In the genomic region with DNA sequence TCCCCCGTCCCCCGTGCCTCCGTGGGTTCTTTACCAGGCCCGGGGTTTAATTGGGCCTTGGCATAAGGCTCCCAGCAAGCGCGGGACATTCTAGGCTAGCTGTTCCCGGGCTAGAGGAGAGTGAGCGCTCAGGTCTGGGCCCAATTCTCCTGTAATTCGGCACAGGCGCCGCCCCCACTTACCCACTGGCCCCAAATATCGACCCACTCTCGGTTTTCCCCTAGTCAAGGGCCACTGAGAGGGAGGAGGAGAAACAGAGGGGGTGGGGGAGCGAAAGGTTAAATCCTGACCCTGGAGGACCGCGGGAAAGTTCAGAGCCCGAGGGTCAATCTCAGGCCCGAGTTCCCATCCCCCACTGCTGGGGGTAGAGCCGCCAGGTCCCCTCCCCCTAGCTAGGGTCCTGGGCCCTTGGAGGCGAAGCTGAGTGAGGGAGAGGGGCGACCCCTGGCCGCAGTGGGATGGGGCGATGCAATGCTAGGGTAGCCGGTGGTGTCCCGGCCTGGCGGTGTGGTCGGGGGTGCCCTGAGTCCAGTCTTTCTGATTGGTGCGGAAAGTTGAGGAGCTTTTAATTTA, we compare ENCODE assay signal across 27 cellular contexts. TPM values are rescaled to one million over a fixed set of nuclear protein-coding genes. Genes with fewer than 3 reads are reported as not detected.
DNase-seq lines count a peak whose midpoint lies in the region; ATAC-seq and TF ChIP-seq lines count a peak whose summit lies in the region.
"Had no signal": no experiment of that assay in that cellular context is flagged by ENCODE, and none has a peak within 500 bp of the region (broad histone marks: within the 10 kb centered on the region; RNA-seq: fewer than 3 reads in every experiment).

No MANE protein-coding gene starts in this region.

- intact Hi-C loops in prostate gland (cut with DNase I): no loop called here

- H3K27ac ChIP-seq in DND-41 (ENCODE audit: low read length) (no peak overlapping the region), prostate gland (no peak overlapping the region)
- H3K27ac ChIP-seq: gastroesophageal sphincter had no signal

- peaks cover 22% of the 10 kb centered on the region for H3K27me3 Mint-ChIP-seq in neural crest cell (ENCODE audit: low read depth)

- DNase-seq in DND-41 (no peak), HuH-7.5 (ENCODE audit: low spot score) (peak; percentile 77), neural crest cell (ENCODE audit: low read depth, low spot score) (no peak), prostate gland (ENCODE audit: low spot score) (no peak)
- DNase-seq: activated CD4-positive, CD25-positive, alpha-beta regulatory T cell; activated naive CD4-positive, alpha-beta T cell treated with anti-CD3 and anti-CD28 coated beads, Interleukin-2, amount 50 U/mL, for 16 hours; activated T-cell treated with anti-CD3 and anti-CD28 coated beads, Interleukin-2, amount 50 U/mL, for 24 hours; aorta; central memory CD4-positive, alpha-beta T cell; DMS 273 treated with DMSO at 0.1 percent for 48 hours; effector CD4-positive, alpha-beta T cell; GF-D8; GOT3; left ventricle myocardium superior; NCI-H1105 treated with DMSO at 0.1 percent for 48 hours; NCI-H2107; NCI-H510A treated with DMSO at 0.1 percent for 48 hours; SK-N-SH; T1000 had no signal

- H3K4me3 ChIP-seq in DND-41 (ENCODE audit: low read depth in 1 of 2, low read length in 2 of 2) (no peak overlapping the region), iPS-15b (ENCODE audit: low read depth, low read length) (peak overlapping the region; percentile 27), prostate gland (no peak overlapping the region)
- H3K4me3 ChIP-seq: gastroesophageal sphincter had no signal

- H3K4me1 ChIP-seq in DND-41 (ENCODE audit: insufficient read depth, low read length) (peaks cover 29% of the 10 kb centered on the region), iPS-15b (ENCODE audit: control insufficient read depth, insufficient read depth, low read length) (peaks cover 15% of the 10 kb centered on the region), prostate gland (replicated peaks) (no peaks in the 10 kb centered on the region)

- ATAC-seq in DND-41 (ENCODE audit: insufficient read depth, low read depth): no peak
- ATAC-seq in HG02798 (IDR thresholded peaks at IDR 0.05; ENCODE audit: poor library complexity, unreplicated experiment): no peak
- ATAC-seq in HG03354 (IDR thresholded peaks at IDR 0.05; ENCODE audit: poor library complexity, severe bottlenecking, unreplicated experiment): no peak
- ATAC-seq in GM18870 (IDR thresholded peaks at IDR 0.05; ENCODE audit: unreplicated experiment): no peak
- ATAC-seq: esophagus mucosa, gastroesophageal sphincter, left ventricle myocardium superior had no signal

- no peaks in the 10 kb centered on the region for H3K36me3 ChIP-seq in DND-41 (ENCODE audit: insufficient read depth, low read length)
- H3K36me3 ChIP-seq in iPS-15b (ENCODE audit: control insufficient read depth, insufficient read depth, low read length): no peaks in the 10 kb centered on the region
- no peaks in the 10 kb centered on the region for H3K36me3 ChIP-seq in prostate gland
- H3K36me3 ChIP-seq: gastroesophageal sphincter had no signal

- H3K36me3 Mint-ChIP-seq in neural crest cell (ENCODE audit: low read depth): peaks cover 6% of the 10 kb centered on the region

- H3K9ac ChIP-seq in DND-41 (ENCODE audit: low read depth, low read length): peak overlapping the region; percentile 3; the same call in 1 of the 2 replicates
- no peak overlapping the region for H3K9ac ChIP-seq in iPS-15b (ENCODE audit: low read depth, low read length)
- H3K9ac ChIP-seq: SK-N-SH had no signal

- no peak overlapping the region for H2AFZ ChIP-seq in DND-41 (ENCODE audit: low read depth, low read length)

- H3K9me3 ChIP-seq in DND-41 (ENCODE audit: insufficient read depth, low read length, severe bottlenecking) (no peaks in the 10 kb centered on the region), iPS-15b (ENCODE audit: control insufficient read depth, insufficient read depth, low read length) (no peaks in the 10 kb centered on the region), prostate gland (no peaks in the 10 kb centered on the region)
- H3K9me3 ChIP-seq: gastroesophageal sphincter, SK-N-SH had no signal

- H3K4me3 Mint-ChIP-seq in neural crest cell: peak overlapping the region; percentile 49
- H3K4me3 Mint-ChIP-seq: activated T-cell treated with anti-CD3 and anti-CD28 coated beads, Interleukin-2, amount 50 U/mL, for 24 hours had no signal

- TF ChIP-seq POLR2A in prostate gland (IDR thresholded peaks at IDR 0.05): no peak

- TF ChIP-seq CTCF in DND-41 (IDR thresholded peaks at IDR 0.05; ENCODE audit: borderline replicate concordance, extremely low read depth, low read length, poor library complexity, severe bottlenecking): no peak
- TF ChIP-seq CTCF in neural crest cell (conservative IDR thresholded peaks at IDR 0.05): no peak
- no peak for TF ChIP-seq CTCF in prostate gland (IDR thresholded peaks at IDR 0.05)

- H3K27me3 ChIP-seq in DND-41 (ENCODE audit: insufficient read depth, low read length, poor library complexity) (peaks cover 25% of the 10 kb centered on the region), iPS-15b (ENCODE audit: control insufficient read depth, insufficient read depth, low read length) (peaks cover 100% of the 10 kb centered on the region), prostate gland (replicated peaks; ENCODE audit: insufficient read depth) (peaks cover 70% of the 10 kb centered on the region)

- no peak overlapping the region for H3K4me2 ChIP-seq in DND-41 (ENCODE audit: insufficient read depth, low read length)
- H3K4me2 ChIP-seq: SK-N-SH had no signal

- 6% methylated on average over 26 of the region's 28 CpGs for WGBS in prostate gland

- H4K20me1 ChIP-seq in DND-41 (ENCODE audit: insufficient read depth, low read length): no peaks in the 10 kb centered on the region

- H3K79me2 ChIP-seq in DND-41 (ENCODE audit: insufficient read depth, low read length): no peaks in the 10 kb centered on the region

- peaks cover 46% of the 10 kb centered on the region for H3K4me1 Mint-ChIP-seq in neural crest cell

- H3K9me3 Mint-ChIP-seq in neural crest cell: no peaks in the 10 kb centered on the region
- H3K9me3 Mint-ChIP-seq: activated T-cell treated with anti-CD3 and anti-CD28 coated beads, Interleukin-2, amount 50 U/mL, for 24 hours had no signal

- H3K27ac Mint-ChIP-seq in neural crest cell (ENCODE audit: unreplicated experiment): no peak overlapping the region
- H3K27ac Mint-ChIP-seq: activated T-cell treated with anti-CD3 and anti-CD28 coated beads, Interleukin-2, amount 50 U/mL, for 24 hours; CD14-positive monocyte had no signal

RNA-seq across cellular contexts. Expression of gene ONECUT1, which starts 8.5 kb away (rescaled TPM):
- total RNA-seq in neural crest cell (36.5 and 41.6 TPM in 2 replicates), prostate gland (1 to 10 TPM in 1 of 2 donors, not detected in 1; 1.3 TPM)
- total RNA-seq: aorta, esophagus mucosa, left ventricle myocardium superior, RPMI7951 had no signal

Comparison
In these comparisons a context has a peak if more than half of its experiments do, and no peak if none do; other contexts are left out.
1. RNA of gene ONECUT1, which starts 8.5 kb away (total RNA-seq): 36.5 to 41.6 TPM in neural crest cell; 1.3 TPM in prostate gland; every median in the first group is over 10 times any median in the second.